8 cellular contexts compared by ENCODE assay signal in the genomic region with DNA sequence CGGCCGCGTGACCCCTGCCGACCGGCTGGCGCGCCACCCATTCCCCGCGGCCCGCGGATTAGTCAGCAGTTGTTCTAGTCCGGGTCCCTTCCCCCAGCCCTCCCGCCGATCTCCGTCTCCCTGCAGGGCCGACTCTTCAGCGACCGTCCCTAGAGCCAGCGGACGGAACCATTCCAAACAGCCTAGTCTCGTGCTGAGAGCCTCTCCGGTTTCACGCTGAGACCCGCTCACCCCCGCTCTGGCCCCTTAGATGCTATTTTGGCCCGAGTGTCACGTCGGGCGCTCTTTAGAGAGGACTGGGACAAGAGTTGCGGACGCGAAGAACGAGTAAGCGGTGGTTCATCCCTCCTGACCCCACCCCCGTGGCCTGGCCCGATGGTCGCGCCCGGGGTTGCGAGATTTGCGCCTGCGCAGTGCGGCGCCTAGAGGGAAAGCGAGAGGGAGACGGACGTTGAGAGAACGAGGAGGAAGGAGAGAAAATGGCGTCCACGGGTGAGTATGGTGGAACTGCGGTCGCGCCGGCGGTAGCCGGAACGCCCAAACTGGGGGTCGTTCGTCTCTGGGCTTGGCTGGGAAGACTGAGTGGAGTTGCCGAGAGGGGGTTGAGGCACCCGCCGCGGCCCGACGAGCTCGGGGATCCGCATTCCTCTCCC. TPM values are rescaled to one million over a fixed set of nuclear protein-coding genes. Genes with fewer than 3 reads are reported as not detected.
DNase-seq lines count a peak whose midpoint lies in the region; FAIRE-seq and TF ChIP-seq lines count a peak whose summit lies in the region.

Gene EWSR1, plus strand, starts transcription at position 411 of the 653 bp plus-strand sequence. Its CDS starts 69 bp downstream, at position 480.
Gene RHBDD3, minus strand, starts transcription at position 124 of the 653 bp plus-strand sequence. CDS start 2,355 bp downstream, outside the sequence.

- peak within 1 kb of the TSS; percentile 84 for H3K4me2 ChIP-seq in neuronal stem cell (ENCODE audit: insufficient read depth, low read length, poor library complexity, severe bottlenecking)

- no peak within 1 kb of the TSS for H4K8ac ChIP-seq in neuronal stem cell (ENCODE audit: low read depth, low read length)

- peak within 1 kb of the TSS; percentile 41 for H2BK12ac ChIP-seq in neuronal stem cell (ENCODE audit: low read length)

- no peaks in the 10 kb centered on the region for H3K27me3 ChIP-seq in neuronal stem cell (ENCODE audit: control insufficient read depth in 3 of 3, insufficient read depth in 3 of 3, low read depth in 1 of 3, low read length in 3 of 3)
- H3K27me3 ChIP-seq in subcutaneous abdominal adipose tissue (ENCODE audit: control insufficient read depth in 5 of 5, insufficient read depth in 4 of 5, low read length in 5 of 5) = no peaks in the 10 kb centered on the region

- H2AFZ ChIP-seq in neuronal stem cell (ENCODE audit: low read length) = peak within 1 kb of the TSS; percentile 100

- peak within 1 kb of the TSS; percentile 95 for H3K27ac ChIP-seq in neuronal stem cell (replicated peaks; ENCODE audit: low read length)
- peak within 1 kb of the TSS; percentile 99 for H3K27ac ChIP-seq in subcutaneous abdominal adipose tissue (ENCODE audit: low read depth, low read length)

- H2BK5ac ChIP-seq in neuronal stem cell (ENCODE audit: low read length) = peak within 1 kb of the TSS; percentile 98

- H3K14ac ChIP-seq in neuronal stem cell (ENCODE audit: low read length) = peak within 1 kb of the TSS; percentile 85

- H3K79me1 ChIP-seq in neuronal stem cell (ENCODE audit: low read depth, low read length) = peaks cover 20% of the 10 kb centered on the region

- peak within 1 kb of the TSS; percentile 100 for H3K18ac ChIP-seq in neuronal stem cell (ENCODE audit: low read length)

- H3K23ac ChIP-seq in neuronal stem cell (ENCODE audit: low read depth, low read length, poor library complexity) = peak within 1 kb of the TSS; percentile 85

- H3K9ac ChIP-seq in neuronal stem cell (ENCODE audit: low read depth, low read length, poor library complexity) = peak within 1 kb of the TSS; percentile 93
- H3K9ac ChIP-seq in subcutaneous abdominal adipose tissue (ENCODE audit: low read length in 5 of 5) = peak within 1 kb of the TSS; percentile 76 to 100 (median 99)

- H3K4me3 ChIP-seq in HFF-Myc (replicated peaks; ENCODE audit: low read depth, low read length) (peak within 1 kb of the TSS; percentile 80), neuronal stem cell (ENCODE audit: low read length in 2 of 2) (peak within 1 kb of the TSS; percentile 70 to 94), subcutaneous abdominal adipose tissue (ENCODE audit: low read depth in 1 of 5, low read length in 5 of 5) (peak within 1 kb of the TSS; percentile 71 to 97 (median 90))

- H4K91ac ChIP-seq in neuronal stem cell (ENCODE audit: low read depth, low read length, poor library complexity) = peak within 1 kb of the TSS; percentile 99

- peaks cover 22 to 68% of the 10 kb centered on the region in 2 donors for H3K36me3 ChIP-seq in neuronal stem cell (replicated peaks in 1 of 2; ENCODE audit: control insufficient read depth in 2 of 2, insufficient read depth in 2 of 2, low read length in 2 of 2)
- peaks cover 12 to 35% (median 25%) of the 10 kb centered on the region in 5 donors for H3K36me3 ChIP-seq in subcutaneous abdominal adipose tissue (ENCODE audit: control insufficient read depth in 5 of 5, insufficient read depth in 5 of 5, low read length in 5 of 5)

- no peak for TF ChIP-seq CTCF in HFF-Myc (IDR thresholded peaks at IDR 0.05; ENCODE audit: low read depth, low read length, missing control alignments)

- peak within 1 kb of the TSS; percentile 38 for H2BK15ac ChIP-seq in neuronal stem cell (ENCODE audit: low read length)

- in situ Hi-C loops in SK-MEL-5 (cut with HindIII; ENCODE audit: low pct_unique_long_range_greater_than_20kb, low sequenced_read_pairs) = no loop called here

- H3K9me3 ChIP-seq in neuronal stem cell (replicated peaks in 1 of 2; ENCODE audit: control insufficient read depth in 2 of 2, insufficient read depth in 1 of 2, low read depth in 1 of 2, low read length in 2 of 2) (no peaks in the 10 kb centered on the region), subcutaneous abdominal adipose tissue (ENCODE audit: control insufficient read depth in 5 of 5, low read length in 5 of 5) (no peaks in the 10 kb centered on the region)

- WGBS in neuronal stem cell (ENCODE audit: extremely low coverage in 2 of 2, insufficient read length in 2 of 2, insufficient replicate concordance in 1 of 2), 2 donors = no CpG with 5 or more reads among the region's 67 CpGs

- H2BK120ac ChIP-seq in neuronal stem cell (ENCODE audit: low read depth, low read length) = peak within 1 kb of the TSS; percentile 98

- H3K4ac ChIP-seq in neuronal stem cell (ENCODE audit: low read length) = peak within 1 kb of the TSS; percentile 7

- DNase-seq in GM03348 (ENCODE audit: low spot score) (peak; percentile 98), HFF-Myc (ENCODE audit: extremely low read depth, low read depth) (peak; percentile 71), NAMALWA (ENCODE audit: low spot score) (peak; percentile 95), SK-MEL-5 (ENCODE audit: low read depth, low spot score) (peak; percentile 97), frontal cortex (ENCODE audit: low spot score in 2 of 2) (peak; percentile 95), neuronal stem cell (ENCODE audit: low spot score) (peak; percentile 97)
- peak; percentile 96 for DNase-seq in activated naive CD4-positive, alpha-beta T cell treated with Interleukin-2 at 50 U/mL for 16 hours

- H2AK5ac ChIP-seq in neuronal stem cell (ENCODE audit: low read depth, low read length) = peak within 1 kb of the TSS; percentile 49

- peaks cover 13 to 39% of the 10 kb centered on the region in 2 donors for H3K4me1 ChIP-seq in neuronal stem cell (ENCODE audit: control insufficient read depth in 2 of 2, insufficient read depth in 1 of 2, low read depth in 1 of 2, low read length in 2 of 2)
- peaks cover 19 to 63% (median 58%) of the 10 kb centered on the region in 5 donors for H3K4me1 ChIP-seq in subcutaneous abdominal adipose tissue (ENCODE audit: control insufficient read depth in 5 of 5, insufficient read depth in 5 of 5, low read length in 5 of 5)

- FAIRE-seq in frontal cortex (lab: Jason Lieb, UNC) = no peak

RNA-seq across cellular contexts. Expression of gene EWSR1, which starts in this region (rescaled TPM):
- total RNA-seq in SK-MEL-5 (2014; rRNA removed; shearing (Covaris generic)) = 211 and 226 TPM in 2 replicates
- polyA plus RNA-seq in SK-MEL-5 (2015; cell fraction: cytosol; rRNA removed) = 298 and 342 TPM in 2 replicates
- 1,231 and 1,371 TPM in 2 replicates for polyA plus RNA-seq in SK-MEL-5 (2015; cell fraction: nucleus; rRNA removed)
- total RNA-seq in frontal cortex = 205 TPM
- 271 TPM for polyA plus RNA-seq in neuronal stem cell (2013, experiment 1 of 2)
- polyA plus RNA-seq in neuronal stem cell (2013, experiment 2 of 2) = 267 TPM

RNA-seq across cellular contexts. Expression of gene RHBDD3, which starts in this region (rescaled TPM):
- 32.3 and 33.4 TPM in 2 replicates for total RNA-seq in SK-MEL-5 (2014; rRNA removed; shearing (Covaris generic))
- 53.0 and 55.2 TPM in 2 replicates for polyA plus RNA-seq in SK-MEL-5 (2015; cell fraction: cytosol; rRNA removed)
- 118 and 143 TPM in 2 replicates for polyA plus RNA-seq in SK-MEL-5 (2015; cell fraction: nucleus; rRNA removed)
- 14.7 TPM for total RNA-seq in frontal cortex
- 25.1 TPM for polyA plus RNA-seq in neuronal stem cell (2013, experiment 1 of 2)
- polyA plus RNA-seq in neuronal stem cell (2013, experiment 2 of 2) = 24.1 TPM

Comparison
In these comparisons a context has a peak if more than half of its experiments do, and no peak if none do; other contexts are left out.
1. Peak in every context shown above with its lines: DNase-seq, H3K4me3 ChIP-seq and H3K27ac ChIP-seq.